Comparison of ENCODE assay signal across 1 cellular context in genomic region chr19:38265213-38265861, GRCh38.
TF ChIP-seq lines count a peak whose summit lies in the region.

No MANE protein-coding gene starts in this region.

TF ChIP-seq in SK-N-SH treated with all-trans-retinoic acid at 6 μM for 48 hours, 23 proteins besides CTCF, POLR2A, EP300 and RAD21 (continued from another document):
- TF ChIP-seq TSHZ2 (CRISPR knock-in tag; IDR thresholded peaks at IDR 0.05) (no peak), CSDC2 (CRISPR knock-in tag; IDR thresholded peaks at IDR 0.05) (no peak), ZNF70 (CRISPR knock-in tag; IDR thresholded peaks at IDR 0.05) (no peak), ESRRG (CRISPR knock-in tag; IDR thresholded peaks at IDR 0.05) (no peak), POU6F1 (CRISPR knock-in tag; IDR thresholded peaks at IDR 0.05; ENCODE audit: borderline replicate concordance, low read depth) (no peak), ZNF565 (CRISPR knock-in tag; conservative IDR thresholded peaks at IDR 0.05; ENCODE audit: low read depth) (no peak), ISL1 (CRISPR knock-in tag; IDR thresholded peaks at IDR 0.05) (no peak), TCF4 (CRISPR knock-in tag; IDR thresholded peaks at IDR 0.05; ENCODE audit: borderline replicate concordance) (no peak), CSRNP3 (CRISPR knock-in tag; IDR thresholded peaks at IDR 0.05) (no peak), TOX (CRISPR knock-in tag; IDR thresholded peaks at IDR 0.05; ENCODE audit: borderline replicate concordance) (no peak), ARNTL (CRISPR knock-in tag; IDR thresholded peaks at IDR 0.05; ENCODE audit: borderline replicate concordance, low read depth) (no peak), SNAI2 (CRISPR knock-in tag; IDR thresholded peaks at IDR 0.05) (no peak), ZFP30 (CRISPR knock-in tag; IDR thresholded peaks at IDR 0.05) (no peak), PPARA (CRISPR knock-in tag; IDR thresholded peaks at IDR 0.05; ENCODE audit: borderline replicate concordance) (no peak)
